ENCODE assay signal across 25 cellular contexts in the genomic region with DNA sequence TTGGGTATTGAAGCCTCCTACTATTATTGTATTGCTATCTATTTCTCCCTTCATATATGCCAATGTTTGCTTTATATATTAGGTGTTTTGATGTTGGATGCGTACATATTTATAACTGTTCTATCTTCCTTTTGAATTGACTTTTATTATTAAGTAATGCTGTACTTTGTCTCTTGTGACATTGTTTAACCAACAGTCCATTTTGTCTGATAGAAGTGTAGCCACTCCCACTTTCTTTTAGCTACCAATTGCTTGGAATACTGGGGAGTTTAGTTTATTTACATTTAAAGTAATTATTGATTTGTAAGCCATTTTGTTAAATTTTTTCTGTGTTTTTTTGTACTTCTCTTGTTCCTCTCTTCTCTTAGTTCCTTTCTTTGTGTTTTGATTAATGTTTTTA.
"Had no signal": no experiment of that assay in that cellular context is flagged by ENCODE, and none has a peak within 500 bp of the region (broad histone marks: within the 10 kb centered on the region; RNA-seq: fewer than 3 reads in every experiment).

No MANE protein-coding gene starts in this region.

- H3K9ac ChIP-seq: neural progenitor cell, parathyroid adenoma had no signal

- H2AFZ ChIP-seq: neural progenitor cell, parathyroid adenoma had no signal

- H3K36me3 ChIP-seq: neural progenitor cell, ovary, stomach, thoracic aorta, thyroid gland, tibial nerve, upper lobe of left lung, vagina had no signal

- DNase-seq: natural killer cell; occipital lobe; ovary; posterior cingulate gyrus; psoas muscle; right cardiac atrium; stimulated activated CD4-positive, alpha-beta T cell treated with anti-CD3 and anti-CD28 coated beads, Interleukin-15, amount 100 ng/mL, for 24 hours; stimulated activated CD4-positive, alpha-beta T cell treated with anti-CD3 and anti-CD28 coated beads, Interleukin-2, amount 100 ng/mL, for 24 hours; stimulated activated CD4-positive, alpha-beta T cell treated with anti-CD3 and anti-CD28 coated beads, Interleukin-2, amount 100 ng/mL, for 48 hours; stimulated activated CD4-positive, alpha-beta T cell treated with anti-CD3 and anti-CD28 coated beads, Interleukin-4, amount 100 ng/mL, for 24 hours; stimulated activated naive B cell treated with anti-CD40 and anti-IgM and Interleukin-4, amounts not matched to agents 10 μg/mL and 1 μg/mL and 100 μg/mL, for 72 hours; stimulated activated naive CD4-positive, alpha-beta T cell treated with Interleukin-2 at 50 U/mL for 16 hours; stomach; thyroid gland; trophoblast cell; upper lobe of left lung had no signal

- H3K27me3 ChIP-seq: neural progenitor cell, ovary, stomach, thyroid gland, tibial nerve, upper lobe of left lung, vagina had no signal

- H3K4me2 ChIP-seq: neural progenitor cell had no signal

- H3K79me2 ChIP-seq: parathyroid adenoma had no signal

- H3K27ac ChIP-seq: neural progenitor cell, ovary, parathyroid adenoma, psoas muscle, skin epidermis, stomach, thoracic aorta, thyroid gland, tibial nerve, upper lobe of left lung, vagina had no signal

- H3K4me3 ChIP-seq: neural progenitor cell, ovary, psoas muscle, skin epidermis, stomach, thoracic aorta, thyroid gland, tibial nerve, upper lobe of left lung, vagina had no signal

- ATAC-seq: natural killer cell; psoas muscle; right cardiac atrium; sciatic nerve; stimulated activated effector memory CD8-positive, alpha-beta T cell treated with anti-CD3 and anti-CD28 coated beads, Interleukin-12 subunit alpha, Interleukin-12 subunit beta, amount 100 ng/mL, for 72 hours; stimulated activated naive B cell treated with anti-CD40 and anti-IgM and Interleukin-4, amounts not matched to agents 10 μg/mL and 1 μg/mL and 100 μg/mL, for 72 hours had no signal

- H3K4me1 ChIP-seq: neural progenitor cell, parathyroid adenoma, psoas muscle, thyroid gland, tibial nerve, upper lobe of left lung, vagina had no signal

- H3K9me3 ChIP-seq: ovary, psoas muscle, stomach, thoracic aorta, thyroid gland, tibial nerve, upper lobe of left lung, vagina had no signal

- FAIRE-seq: urothelium cell line had no signal
